Comparison of ENCODE assay signal across 32 cellular contexts in genomic region chr10:101923212-101923611, GRCh38.
"Had no signal": no experiment of that assay in that cellular context is flagged by ENCODE, and none has a peak within 500 bp of the region (broad histone marks: within the 10 kb centered on the region; RNA-seq: fewer than 3 reads in every experiment).

No MANE protein-coding gene starts in this region.

- FAIRE-seq: kidney, small intestine had no signal

- H3K4me1 Mint-ChIP-seq: nephron progenitor cell had no signal

- H3K27me3 ChIP-seq: body of pancreas, ovary, sigmoid colon, suprapubic skin, tibial artery had no signal

- H3K36me3 ChIP-seq: ovary, prostate gland, sigmoid colon, suprapubic skin had no signal

- H3K4me1 ChIP-seq: body of pancreas, prostate gland, sigmoid colon, suprapubic skin, tibial artery had no signal

- H3K4me3 ChIP-seq: body of pancreas, coronary artery, ovary, prostate gland, sigmoid colon, suprapubic skin, tibial artery had no signal

- H3K9me3 ChIP-seq: body of pancreas, ovary, prostate gland, sigmoid colon, suprapubic skin, tibial artery had no signal

- H3K9me3 Mint-ChIP-seq: activated naive CD4-positive, alpha-beta T cell treated with anti-CD3 and anti-CD28 coated beads, Interleukin-2, amount 50 U/mL, for 24 hours; activated T-cell treated with anti-CD3 and anti-CD28 coated beads, Interleukin-2, amount 50 U/mL, for 4 hours; activated T-helper 2 cell treated with anti-CD3 and anti-CD28 coated beads, Interferon-gamma antibody, Interleukin-2, Interleukin-4, amounts not matched to agents 10 μg/mL and 5 μg/mL and 100 μg/mL, durations not matched to agents 14 hours and 24 hours and 36 hours; endodermal cell; immature natural killer cell; naive B cell; nephron progenitor cell had no signal

- H3K27ac ChIP-seq: body of pancreas, coronary artery, ovary, prostate gland, sigmoid colon, suprapubic skin, tibial artery had no signal

- H3K4me3 Mint-ChIP-seq: activated naive CD4-positive, alpha-beta T cell treated with anti-CD3 and anti-CD28 coated beads, Interleukin-2, amount 50 U/mL, for 24 hours; activated T-cell treated with anti-CD3 and anti-CD28 coated beads, Interleukin-2, amount 50 U/mL, for 4 hours; endodermal cell; immature natural killer cell; nephron progenitor cell had no signal

- H3K27ac Mint-ChIP-seq: activated T-helper 2 cell treated with anti-CD3 and anti-CD28 coated beads, Interferon-gamma antibody, Interleukin-2, Interleukin-4, amounts not matched to agents 10 μg/mL and 5 μg/mL and 100 μg/mL, durations not matched to agents 14 hours and 24 hours and 36 hours; endodermal cell; nephron progenitor cell had no signal

- ATAC-seq: activated CD4-positive, CD25-positive, alpha-beta regulatory T cell treated with anti-CD3 and anti-CD28 coated beads, Interleukin-2, amount 50 U/mL, for 24 hours; activated T-cell treated with anti-CD3 and anti-CD28 coated beads, Interleukin-2, amount 50 U/mL, for 4 hours; body of pancreas; esophagus mucosa; left colon had no signal

- DNase-seq: activated CD4-positive, alpha-beta T cell treated with anti-CD3 and anti-CD28 coated beads for 48 hours; activated CD4-positive, alpha-beta T cell treated with anti-CD3 and anti-CD28 coated beads, Interleukin-2, amount 50 U/mL, for 48 hours; activated CD8-positive, alpha-beta memory T cell treated with anti-CD3 and anti-CD28 coated beads, Interleukin-2, amount 50 U/mL, for 48 hours; activated T-cell treated with anti-CD3 and anti-CD28 coated beads, Interleukin-2, amount 50 U/mL, for 4 hours; aorta; body of pancreas; endodermal cell; foreskin fibroblast; head of caudate nucleus; hippocampal formation; immature natural killer cell; kidney; left colon; mammary epithelial cell; naive B cell; nephron progenitor cell; ovary; retina; sigmoid colon; small intestine; stimulated activated CD4-positive, alpha-beta T cell treated with anti-CD3 and anti-CD28 coated beads, Interleukin-1b, Interleukin-23, amount 100 ng/mL, for 48 hours; stimulated activated CD4-positive, alpha-beta T cell treated with anti-CD3 and anti-CD28 coated beads, Interleukin-4, amount 100 ng/mL, for 4 hours; stimulated activated CD8-positive, alpha-beta memory T cell treated with anti-CD3 and anti-CD28 coated beads, Interleukin-4, amount 100 ng/mL, for 48 hours; stimulated activated naive CD4-positive, alpha-beta T cell; tibial artery had no signal

- H3K27me3 Mint-ChIP-seq: activated naive CD4-positive, alpha-beta T cell treated with anti-CD3 and anti-CD28 coated beads, Interleukin-2, amount 50 U/mL, for 24 hours; naive B cell had no signal
